19 cellular contexts compared by ENCODE assay signal in genomic region chr10:15658099-15658702, GRCh38.
"Had no signal": no experiment of that assay in that cellular context is flagged by ENCODE, and none has a peak within 500 bp of the region (broad histone marks: within the 10 kb centered on the region; RNA-seq: fewer than 3 reads in every experiment).

No MANE protein-coding gene starts in this region.

- H3K27ac ChIP-seq: epithelial cell of prostate, esophagus muscularis mucosa, gastrocnemius medialis, heart right ventricle, left lung, lower lobe of right lung, ovary, testis, tibial nerve, upper lobe of right lung had no signal

- ATAC-seq: gastrocnemius medialis, heart right ventricle, left lung, lower lobe of right lung, upper lobe of right lung had no signal

- H3K4me2 ChIP-seq: smooth muscle cell had no signal

- DNase-seq: effector memory CD4-positive, alpha-beta T cell; gastrocnemius medialis; heart right ventricle; hypothalamus; kidney glomerular epithelial cell; left lung; lower lobe of right lung; naive B cell; ovary; right cardiac atrium; stimulated activated CD4-positive, alpha-beta T cell treated with anti-CD3 and anti-CD28 coated beads, Interleukin-2, amount 100 ng/mL, for 48 hours; testis; upper lobe of right lung had no signal

- H3K27me3 ChIP-seq: esophagus muscularis mucosa, gastrocnemius medialis, heart right ventricle, left lung, ovary, testis, tibial nerve, upper lobe of right lung had no signal

- FAIRE-seq: endometrium, islet of Langerhans had no signal

- H3K4me1 ChIP-seq: esophagus muscularis mucosa, gastrocnemius medialis, heart right ventricle, lower lobe of right lung, testis, tibial nerve, upper lobe of right lung had no signal

- H3K36me3 ChIP-seq: gastrocnemius medialis, heart right ventricle, left lung, lower lobe of right lung, ovary, tibial nerve, upper lobe of right lung had no signal

- H3K9me3 ChIP-seq: esophagus muscularis mucosa, gastrocnemius medialis, left lung, lower lobe of right lung, ovary, testis, tibial nerve, upper lobe of right lung had no signal

- H3K4me3 ChIP-seq: esophagus muscularis mucosa, gastrocnemius medialis, heart right ventricle, left lung, lower lobe of right lung, ovary, smooth muscle cell, testis, tibial nerve, upper lobe of right lung had no signal
